Comparison of ENCODE assay signal across 7 cellular contexts in genomic region chr17:16443390-16444257, GRCh38. TPM values are rescaled to one million over a fixed set of nuclear protein-coding genes. Genes with fewer than 3 reads are reported as not detected.
DNase-seq lines count a peak whose midpoint lies in the region; ATAC-seq and TF ChIP-seq lines count a peak whose summit lies in the region.

No MANE protein-coding gene starts in this region.

- DNase-seq in ELF-1 (ENCODE audit: low read depth, low spot score): peak; percentile 57
- peak; percentile 45 for DNase-seq in HK-2 (ENCODE audit: unreplicated experiment)
- peak; percentile 88 for DNase-seq in activated CD8-positive, alpha-beta memory T cell treated with anti-CD3 and anti-CD28 coated beads, Interleukin-2, amount 50 U/mL, for 48 hours
- peak; percentile 83 for DNase-seq in osteoblast (ENCODE audit: insufficient read length, low spot score, missing footprints)

- H3K27ac ChIP-seq in osteoblast (ENCODE audit: low read depth, low read length): peak overlapping the region; percentile 18

- ATAC-seq in GM21786 (IDR thresholded peaks at IDR 0.05; ENCODE audit: unreplicated experiment) (no peak), HG02571 (IDR thresholded peaks at IDR 0.05; ENCODE audit: unreplicated experiment) (no peak), GM21515 (IDR thresholded peaks at IDR 0.05; ENCODE audit: unreplicated experiment) (no peak)

- no peak overlapping the region for H3K4me2 ChIP-seq in osteoblast (ENCODE audit: insufficient read depth, low read length)

- H3K4me3 ChIP-seq in osteoblast (ENCODE audit: insufficient read depth, low read length): no peak overlapping the region

- TF ChIP-seq CTCF in osteoblast (IDR thresholded peaks at IDR 0.05; ENCODE audit: extremely low read depth, low read depth, low read length): no peak

- H3K9me3 ChIP-seq in osteoblast (ENCODE audit: low read depth, low read length): no peaks in the 10 kb centered on the region

- peaks cover 81% of the 10 kb centered on the region for H4K20me1 ChIP-seq in osteoblast (ENCODE audit: insufficient read depth, low read length)

- no peak overlapping the region for H2AFZ ChIP-seq in osteoblast (ENCODE audit: low read length)

- H3K4me1 ChIP-seq in osteoblast (ENCODE audit: insufficient read depth, low read length): peaks cover 32% of the 10 kb centered on the region

- no peaks in the 10 kb centered on the region for H3K27me3 ChIP-seq in osteoblast (ENCODE audit: insufficient read depth, low read length)

- H3K79me2 ChIP-seq in osteoblast (ENCODE audit: insufficient read depth, low read length): peaks cover 55% of the 10 kb centered on the region

- H3K36me3 ChIP-seq in osteoblast (ENCODE audit: insufficient read depth, low read length): peaks cover 74% of the 10 kb centered on the region

RNA-seq across cellular contexts. Expression of gene TRPV2, which starts 28.3 kb away (rescaled TPM):
- 62.5 and 71.3 TPM in 2 replicates for total RNA-seq in osteoblast

RNA-seq across cellular contexts. Expression of gene LRRC75A, which starts 48.4 kb away (rescaled TPM):
- 0.88 and 1.4 TPM in 2 replicates for total RNA-seq in osteoblast
